Comparison of ENCODE assay signal across 18 cellular contexts in the genomic region with DNA sequence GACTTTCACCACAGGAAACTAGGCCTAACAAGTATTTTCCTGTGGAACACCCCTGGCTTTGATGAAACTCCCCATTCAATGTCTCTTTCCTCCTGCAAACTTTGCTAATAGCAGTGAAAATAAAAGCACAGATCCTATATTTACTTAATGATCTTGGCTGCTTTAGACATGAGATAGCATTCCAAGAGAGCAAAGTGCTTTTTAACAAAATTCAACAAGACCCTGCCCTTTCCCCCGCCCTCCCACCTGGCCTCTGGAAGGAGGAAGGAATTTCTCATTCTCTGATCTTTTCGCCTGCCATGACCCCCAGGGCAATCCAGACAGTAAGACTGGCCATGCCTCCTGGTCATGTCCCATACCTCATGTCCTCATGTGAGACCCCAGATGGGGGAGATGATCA.
DNase-seq lines count a peak whose midpoint lies in the region; ATAC-seq, FAIRE-seq and TF ChIP-seq lines count a peak whose summit lies in the region.
"Had no signal": no experiment of that assay in that cellular context is flagged by ENCODE, and none has a peak within 500 bp of the region (broad histone marks: within the 10 kb centered on the region; RNA-seq: fewer than 3 reads in every experiment).

No MANE protein-coding gene starts in this region.

- H3K4me3 Mint-ChIP-seq in H9 (no peak overlapping the region), mesothelial cell of epicardium (no peak overlapping the region), neural progenitor cell (no peak overlapping the region)
- H3K4me3 Mint-ChIP-seq: CD4-positive, CD25-positive, alpha-beta regulatory T cell; CD8-positive, alpha-beta T cell had no signal

- no peak overlapping the region for H3K27ac ChIP-seq in H9 (ENCODE audit: insufficient read length, low read depth, low read length)
- no peak overlapping the region for H3K27ac ChIP-seq in HepG2 (ENCODE audit: extremely low read length, insufficient read depth, low read length)
- H3K27ac ChIP-seq in neural progenitor cell: no peak overlapping the region
- H3K27ac ChIP-seq: C4-2B, GM23248 had no signal

- no peaks in the 10 kb centered on the region for H3K23me2 ChIP-seq in H9 (ENCODE audit: insufficient read length, low read depth, low read length, poor library complexity, severe bottlenecking)

- H4K91ac ChIP-seq in H9 (ENCODE audit: insufficient read length, low read depth, low read length): no peak overlapping the region

- no peak overlapping the region for H2BK15ac ChIP-seq in H9 (ENCODE audit: low read depth, low read length)

- no peak overlapping the region for H3K27ac Mint-ChIP-seq in H9
- peak overlapping the region; percentile 27 for H3K27ac Mint-ChIP-seq in mesothelial cell of epicardium
- H3K27ac Mint-ChIP-seq in neural progenitor cell: no peak overlapping the region
- H3K27ac Mint-ChIP-seq: CD4-positive, CD25-positive, alpha-beta regulatory T cell; CD8-positive, alpha-beta T cell had no signal

- BruUV-seq in HepG2 (replicated peaks; lab: Mats Ljungman, UMichigan): no TSS peak

- H3K4me3 ChIP-seq in HepG2 (replicated peaks in 1 of 3; ENCODE audit: insufficient read depth in 1 of 3, low read depth in 2 of 3, low read length in 3 of 3): no peak overlapping the region
- no peak overlapping the region for H3K4me3 ChIP-seq in neural progenitor cell
- H3K4me3 ChIP-seq: GM12878, GM23248 had no signal

- H2BK120ac ChIP-seq in H9 (ENCODE audit: low read depth, low read length, poor library complexity, severe bottlenecking): no peak overlapping the region

- H3K36me3 ChIP-seq in HepG2 (replicated peaks in 1 of 2; ENCODE audit: control insufficient read depth in 1 of 2, insufficient read depth in 2 of 2, low read length in 2 of 2) (no peaks in the 10 kb centered on the region), neural progenitor cell (no peaks in the 10 kb centered on the region)

- no peak for ATAC-seq in HepG2
- ATAC-seq in GM19397 (IDR thresholded peaks at IDR 0.05; ENCODE audit: unreplicated experiment): no peak
- ATAC-seq: CD8-positive, alpha-beta T cell; GM12878; HCT116 had no signal

- H4K5ac ChIP-seq in H9 (ENCODE audit: insufficient read length, low read depth, low read length): no peak overlapping the region

- H2AK5ac ChIP-seq in H9 (ENCODE audit: insufficient read length, low read length): no peak overlapping the region

- H3K4ac ChIP-seq in H9 (ENCODE audit: low read depth, low read length): no peak overlapping the region

- no peak overlapping the region for H3K23ac ChIP-seq in H9 (ENCODE audit: insufficient read length, low read depth, low read length)

- H2AFZ ChIP-seq in H9 (ENCODE audit: low read length) (no peak overlapping the region), HepG2 (ENCODE audit: low read length) (no peak overlapping the region), neural progenitor cell (replicated peaks) (no peak overlapping the region)
- H2AFZ ChIP-seq: GM23248 had no signal

- no peak overlapping the region for H2BK20ac ChIP-seq in H9 (ENCODE audit: low read depth, low read length, poor library complexity, severe bottlenecking)

- peak overlapping the region; percentile 53 for H3K18ac ChIP-seq in H9 (ENCODE audit: insufficient read length, low read depth, low read length)

- TF ChIP-seq CTCF in H9 (conservative IDR thresholded peaks at IDR 0.05): no peak
- TF ChIP-seq CTCF in HepG2 (CRISPR knock-in tag; IDR thresholded peaks at IDR 0.05): no peak
- no peak for TF ChIP-seq CTCF in mesothelial cell of epicardium (IDR thresholded peaks at IDR 0.05; ENCODE audit: unreplicated experiment)
- TF ChIP-seq CTCF in neural progenitor cell (IDR thresholded peaks at IDR 0.05): no peak

- FAIRE-seq in HepG2 (lab: Jason Lieb, UNC): no peak
- FAIRE-seq: D721Med, GM12878, H1 had no signal

- H2BK5ac ChIP-seq in H9 (ENCODE audit: insufficient read length, low read length): no peak overlapping the region

- H3F3A ChIP-seq in neural progenitor cell (ENCODE audit: low read depth): no peaks in the 10 kb centered on the region

- H3T11ph ChIP-seq in H9 (ENCODE audit: low read length): no peak overlapping the region

- peaks cover 3% of the 10 kb centered on the region for H3K27me3 Mint-ChIP-seq in H9 (ENCODE audit: low read depth)
- H3K27me3 Mint-ChIP-seq in mesothelial cell of epicardium (ENCODE audit: low read depth): no peaks in the 10 kb centered on the region
- H3K27me3 Mint-ChIP-seq in neural progenitor cell (ENCODE audit: insufficient read depth, low read depth): peaks cover 2% of the 10 kb centered on the region

- H3K79me2 ChIP-seq in H9 (ENCODE audit: insufficient read depth, low read length) (no peaks in the 10 kb centered on the region), HepG2 (ENCODE audit: insufficient read depth, low read length) (no peaks in the 10 kb centered on the region), neural progenitor cell (ENCODE audit: low read depth) (no peaks in the 10 kb centered on the region)

- DNase-seq in H9 (no peak), HepG2 (ENCODE audit: low spot score) (peak; percentile 3), mesothelial cell of epicardium (ENCODE audit: low spot score in 2 of 2, unreplicated experiment in 2 of 2) (no peak), neural progenitor cell (ENCODE audit: low spot score) (no peak), activated gamma-delta T cell treated with Interleukin-2 at 50 U/mL for 16 hours (no peak)
- DNase-seq: CD4-positive, CD25-positive, alpha-beta regulatory T cell; CD8-positive, alpha-beta T cell; DMS79; EL; GDM1; GM23248; H7 had no signal

- H3K4me2 ChIP-seq in H9 (ENCODE audit: insufficient read depth, insufficient read length, low read length): no peak overlapping the region
- no peak overlapping the region for H3K4me2 ChIP-seq in HepG2 (ENCODE audit: low read depth, low read length)
- H3K4me2 ChIP-seq in neural progenitor cell: no peak overlapping the region

- H2BK12ac ChIP-seq in H9 (ENCODE audit: insufficient read length, low read depth, low read length): no peak overlapping the region

- POLR2A ChIA-PET in HepG2 (lab: Yijun Ruan, JAX): no interaction called here

- CTCF ChIA-PET in HepG2 (lab: Yijun Ruan, JAX; ENCODE audit: low intra/inter-chr PET ratio, low total read pairs): no interaction called here

- H3K27me3 ChIP-seq in H9 (ENCODE audit: insufficient read depth, low read length): no peaks in the 10 kb centered on the region
- H3K27me3 ChIP-seq in HepG2 (ENCODE audit: control insufficient read depth in 1 of 2, insufficient read depth in 2 of 2, low read length in 2 of 2): no peaks in the 10 kb centered on the region; a peak in 2 of 5 replicates
- no peaks in the 10 kb centered on the region for H3K27me3 ChIP-seq in neural progenitor cell

- no peaks in the 10 kb centered on the region for H3K36me3 Mint-ChIP-seq in H9 (ENCODE audit: insufficient read depth in 1 of 3, low read depth in 3 of 3)
- H3K36me3 Mint-ChIP-seq in mesothelial cell of epicardium: peaks cover 2% of the 10 kb centered on the region
- no peaks in the 10 kb centered on the region for H3K36me3 Mint-ChIP-seq in neural progenitor cell
- H3K36me3 Mint-ChIP-seq: CD4-positive, CD25-positive, alpha-beta regulatory T cell; CD8-positive, alpha-beta T cell had no signal

- no peaks in the 10 kb centered on the region for H3K9me3 Mint-ChIP-seq in H9
- H3K9me3 Mint-ChIP-seq in mesothelial cell of epicardium: no peaks in the 10 kb centered on the region
- no peaks in the 10 kb centered on the region for H3K9me3 Mint-ChIP-seq in neural progenitor cell
- H3K9me3 Mint-ChIP-seq: CD8-positive, alpha-beta T cell had no signal

- H3K4me1 ChIP-seq in H9 (ENCODE audit: insufficient read depth, low read length): 0 out of 2 replicates have a peak, but pooled peaks cover 5% of the 10 kb centered on the region
- H3K4me1 ChIP-seq in HepG2 (ENCODE audit: insufficient read depth, low read length): peaks cover 16% of the 10 kb centered on the region
- H3K4me1 ChIP-seq in neural progenitor cell: peaks cover 4% of the 10 kb centered on the region

- no peak for TF ChIP-seq POLR2A in HepG2 (IDR thresholded peaks at IDR 0.05; ENCODE audit: insufficient read depth in 1 of 2, low read depth in 2 of 2, low read length in 2 of 2)

- no peak overlapping the region for H3K56ac ChIP-seq in H9 (ENCODE audit: insufficient read length, low read depth, low read length)

- 0 out of 4 replicates have a peak, but pooled peaks of 1 of the 2 experiments have one; percentile 27 for TF ChIP-seq EP300 in HepG2 (IDR thresholded peaks at IDR 0.05; ENCODE audit: low read depth in 2 of 2, low read length in 2 of 2)
- no peak for TF ChIP-seq EP300 in HepG2 (CRISPR knock-in tag; IDR thresholded peaks at IDR 0.05; ENCODE audit: borderline replicate concordance)

- no peak for TF ChIP-seq RAD21 in HepG2 (CRISPR knock-in tag; IDR thresholded peaks at IDR 0.05)

- H3K14ac ChIP-seq in H9 (ENCODE audit: insufficient read depth, low read length): no peak overlapping the region

- H3K4me1 Mint-ChIP-seq in H9: peaks cover 27 to 28% of the 10 kb centered on the region in 2 experiments
- peaks cover 16% of the 10 kb centered on the region for H3K4me1 Mint-ChIP-seq in mesothelial cell of epicardium
- H3K4me1 Mint-ChIP-seq in neural progenitor cell: peaks cover 2% of the 10 kb centered on the region
- H3K4me1 Mint-ChIP-seq: CD4-positive, CD25-positive, alpha-beta regulatory T cell had no signal

- in situ Hi-C loops in HepG2 (cut with HindIII; ENCODE audit: extremely low pct_ligation_motif_present, low pct_unique_long_range_greater_than_20kb): no loop called here

- WGBS in H9 (ENCODE audit: extremely low coverage, insufficient read length, low lambda C conversion rate): no CpG with 5 or more reads among the region's 2 CpGs
- 4% methylated on average over 2 of the region's 2 CpGs for WGBS in HepG2 (ENCODE audit: low lambda C conversion rate)

- no peak overlapping the region for H3K9ac ChIP-seq in H9 (ENCODE audit: extremely low read depth, insufficient read length, low read length)
- no peak overlapping the region for H3K9ac ChIP-seq in HepG2 (ENCODE audit: insufficient read depth, low read depth, low read length)
- no peak overlapping the region for H3K9ac ChIP-seq in neural progenitor cell
- H3K9ac ChIP-seq: GM23248 had no signal

- H3K9me3 ChIP-seq in H9 (ENCODE audit: control insufficient read depth, low read depth, low read length) (no peaks in the 10 kb centered on the region), HepG2 (ENCODE audit: low read length) (no peaks in the 10 kb centered on the region), neural progenitor cell (ENCODE audit: low read depth) (no peaks in the 10 kb centered on the region)

- no peaks in the 10 kb centered on the region for H3K79me1 ChIP-seq in H9 (ENCODE audit: insufficient read depth, low read depth, low read length, poor library complexity, severe bottlenecking)

- intact Hi-C loops in HepG2 (cut with micrococcal nuclease; ENCODE audit: unreplicated experiment): no loop called here

- no peak overlapping the region for H4K8ac ChIP-seq in H9 (replicated peaks; ENCODE audit: insufficient read length, low read depth, low read length)

- no peaks in the 10 kb centered on the region for H4K20me1 ChIP-seq in H9 (ENCODE audit: control insufficient read depth, insufficient read depth, insufficient read length)
- H4K20me1 ChIP-seq in HepG2 (ENCODE audit: insufficient read depth, low read length): no peaks in the 10 kb centered on the region
- H4K20me1 ChIP-seq in neural progenitor cell (ENCODE audit: low read depth): no peaks in the 10 kb centered on the region
